ENCODE assay signal across 15 cellular contexts in genomic region chr13:33445476-33445875, GRCh38.
"Had no signal": no experiment of that assay in that cellular context is flagged by ENCODE, and none has a peak within 500 bp of the region (broad histone marks: within the 10 kb centered on the region; RNA-seq: fewer than 3 reads in every experiment).

No MANE protein-coding gene starts in this region.

- H3K4me3 ChIP-seq: skin epidermis, upper lobe of left lung had no signal

- ATAC-seq: activated CD8-positive, alpha-beta memory T cell treated with anti-CD3 and anti-CD28 coated beads, Interleukin-2, amount 10 ng/mL, durations not matched to agents 7 days and 5 days; effector memory CD8-positive, alpha-beta T cell had no signal

- DNase-seq: activated CD4-positive, alpha-beta memory T cell treated with anti-CD3 and anti-CD28 coated beads, Interleukin-2, amount 10 ng/mL, durations not matched to agents 7 days and 5 days; activated CD4-positive, alpha-beta T cell treated with anti-CD3 and anti-CD28 coated beads for 48 hours; activated CD4-positive, CD25-positive, alpha-beta regulatory T cell; activated CD8-positive, alpha-beta memory T cell treated with anti-CD3 and anti-CD28 coated beads, Interleukin-2, amount 10 ng/mL, durations not matched to agents 7 days and 5 days; activated naive CD4-positive, alpha-beta T cell treated with anti-CD3 and anti-CD28 coated beads for 36 hours; anterior cingulate cortex; caudate nucleus; effector memory CD8-positive, alpha-beta T cell; midbrain; nephron progenitor cell; nucleus accumbens; T-helper 1 cell; T-helper 9 cell; upper lobe of left lung had no signal
